16 cellular contexts compared by ENCODE assay signal in the genomic region with DNA sequence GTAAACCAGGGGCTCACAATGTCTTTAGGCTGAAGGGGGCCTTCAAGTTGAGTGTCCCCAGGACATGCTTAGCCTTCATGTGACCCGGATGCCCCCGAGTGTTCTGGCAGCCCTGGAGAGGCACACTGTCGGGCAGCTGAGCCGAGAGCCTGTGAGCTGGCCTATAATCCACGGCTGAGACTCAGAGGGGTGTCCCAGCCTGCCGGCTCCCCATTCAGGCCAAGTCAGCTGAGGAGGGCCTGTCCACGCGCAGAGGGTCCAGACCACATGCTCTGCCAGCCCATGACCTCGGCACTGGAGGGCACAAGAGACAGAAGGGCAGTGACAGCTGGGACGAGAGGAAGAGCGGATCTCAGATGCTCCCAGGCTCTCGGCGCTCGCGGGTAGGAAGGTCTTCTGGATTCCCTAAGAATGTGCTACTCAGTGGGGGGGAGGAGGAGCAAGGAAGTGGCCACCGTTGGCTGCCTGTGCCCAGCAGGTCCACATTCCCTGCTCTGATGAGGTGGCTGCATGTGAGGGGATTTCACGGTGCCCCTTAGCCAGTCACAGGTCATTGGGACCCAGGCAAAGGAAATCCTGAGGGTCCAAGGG.
DNase-seq lines count a peak whose midpoint lies in the region; ATAC-seq, FAIRE-seq and TF ChIP-seq lines count a peak whose summit lies in the region.
"Had no signal": no experiment of that assay in that cellular context is flagged by ENCODE, and none has a peak within 500 bp of the region (broad histone marks: within the 10 kb centered on the region; RNA-seq: fewer than 3 reads in every experiment).

No MANE protein-coding gene starts in this region.

- H3K27me3 ChIP-seq in H7 (ENCODE audit: control insufficient read depth, insufficient read depth, low read length), result no peaks in the 10 kb centered on the region
- H3K27me3 ChIP-seq in SJCRH30, result no peaks in the 10 kb centered on the region
- no peaks in the 10 kb centered on the region for H3K27me3 ChIP-seq in mesendoderm (ENCODE audit: insufficient read depth, low read length, poor library complexity)
- H3K27me3 ChIP-seq in small intestine (ENCODE audit: control insufficient read depth in 2 of 2, insufficient read depth in 2 of 2, low read length in 2 of 2), result no peaks in the 10 kb centered on the region
- no peaks in the 10 kb centered on the region for H3K27me3 ChIP-seq in SK-N-SH (ENCODE audit: insufficient read depth)

- no peaks in the 10 kb centered on the region for H3K9me2 ChIP-seq in SK-N-SH

- FAIRE-seq in small intestine (lab: Jason Lieb, UNC), result no peak
- FAIRE-seq: RCC 7860 had no signal

- H3K9me3 ChIP-seq in SJCRH30 (replicated peaks) (no peaks in the 10 kb centered on the region; the same call in 1 of the 2 replicates), small intestine (ENCODE audit: control insufficient read depth, low read depth) (no peaks in the 10 kb centered on the region), SK-N-SH (no peaks in the 10 kb centered on the region)

- H3K27ac ChIP-seq in SJCRH30, result no peak overlapping the region
- no peak overlapping the region for H3K27ac ChIP-seq in mesendoderm (ENCODE audit: low read depth, low read length)
- H3K27ac ChIP-seq in small intestine (ENCODE audit: low read depth in 1 of 2, low read length in 1 of 2), result peak overlapping the region; percentile 53 to 86
- H3K27ac ChIP-seq in SK-N-SH (ENCODE audit: low read depth in 2 of 2, low read length in 1 of 2), result no peak overlapping the region

- H3K23ac ChIP-seq in mesendoderm (ENCODE audit: low read length), result no peak overlapping the region

- no peak overlapping the region for H2BK120ac ChIP-seq in mesendoderm (ENCODE audit: low read depth, low read length)

- no peak for TF ChIP-seq RAD21 in SK-N-SH (IDR thresholded peaks at IDR 0.05; ENCODE audit: low read length)

- H3K36me3 ChIP-seq in H7 (replicated peaks; ENCODE audit: control insufficient read depth, insufficient read depth, low read length), result no peaks in the 10 kb centered on the region
- H3K36me3 ChIP-seq in SJCRH30, result no peaks in the 10 kb centered on the region
- H3K36me3 ChIP-seq in mesendoderm (ENCODE audit: control insufficient read depth, insufficient read depth, low read length), result no peaks in the 10 kb centered on the region
- no peaks in the 10 kb centered on the region for H3K36me3 ChIP-seq in small intestine (ENCODE audit: control insufficient read depth in 2 of 2, insufficient read depth in 2 of 2, low read length in 2 of 2)
- no peaks in the 10 kb centered on the region for H3K36me3 ChIP-seq in SK-N-SH (replicated peaks in 1 of 2; ENCODE audit: control insufficient read depth in 1 of 2, insufficient read depth in 2 of 2, low read length in 1 of 2)

- no peak overlapping the region for H2BK5ac ChIP-seq in mesendoderm (ENCODE audit: low read length)

- no peak for ATAC-seq in HG03159 (IDR thresholded peaks at IDR 0.05; ENCODE audit: unreplicated experiment)
- ATAC-seq: HCT116, SK-N-SH treated with all-trans-retinoic acid at 6 μM for 48 hours had no signal

- H3K4me1 ChIP-seq in SJCRH30 (peaks cover 3% of the 10 kb centered on the region), mesendoderm (ENCODE audit: control insufficient read depth, low read depth, low read length) (no peaks in the 10 kb centered on the region), small intestine (ENCODE audit: control insufficient read depth in 2 of 2, insufficient read depth in 1 of 2, low read depth in 1 of 2, low read length in 1 of 2) (peaks cover 0 to 5% of the 10 kb centered on the region in 2 donors), SK-N-SH (ENCODE audit: control insufficient read depth in 1 of 2, insufficient read depth in 2 of 2, low read depth in 1 of 2, low read length in 1 of 2) (peaks cover 0 to 22% of the 10 kb centered on the region in 2 experiments; a peak in 1 of 4 replicates)

- no peaks in the 10 kb centered on the region for H4K20me1 ChIP-seq in SK-N-SH (ENCODE audit: insufficient read depth)

- TF ChIP-seq CTCF in SK-N-SH (IDR thresholded peaks at IDR 0.05), result no peak

- no peak overlapping the region for H2AFZ ChIP-seq in SK-N-SH (ENCODE audit: low read depth)

- no peak overlapping the region for H3K4me3 ChIP-seq in H7 (ENCODE audit: insufficient read depth, low read depth, low read length)
- H3K4me3 ChIP-seq in SJCRH30, result no peak overlapping the region
- no peak overlapping the region for H3K4me3 ChIP-seq in mesendoderm (ENCODE audit: low read length)
- no peak overlapping the region for H3K4me3 ChIP-seq in small intestine (ENCODE audit: low read depth in 1 of 2, low read length in 2 of 2)
- no peak overlapping the region for H3K4me3 ChIP-seq in SK-N-SH (ENCODE audit: low read depth in 2 of 2, low read length in 1 of 2)

- H3K9ac ChIP-seq in mesendoderm (ENCODE audit: low read length), result no peak overlapping the region
- no peak overlapping the region for H3K9ac ChIP-seq in SK-N-SH

- H2AK5ac ChIP-seq in mesendoderm (ENCODE audit: low read length), result no peak overlapping the region

- H3K4me2 ChIP-seq in mesendoderm (ENCODE audit: low read length) (no peak overlapping the region), SK-N-SH (no peak overlapping the region)

- WGBS in mesendoderm (ENCODE audit: extremely low coverage, insufficient coverage, low lambda C conversion rate), result no CpG with 5 or more reads among the region's 17 CpGs
- 80 to 85% (median 81%) methylated on average over 17 of the region's 17 CpGs for WGBS in small intestine, 3 donors
- WGBS in SK-N-SH (ENCODE audit: low lambda C conversion rate), result 91% methylated on average over 11 of the region's 17 CpGs

- no peak overlapping the region for H4K8ac ChIP-seq in mesendoderm (ENCODE audit: low read depth, low read length)

- DNase-seq in H7 (peak; percentile 63), SJCRH30 (peak; percentile 23 to 33), mesendoderm (peak; percentile 57), small intestine (no peak), SK-N-DZ (ENCODE audit: low spot score) (no peak), SK-N-SH (no peak), NCI-H774 (lab: John Stamatoyannopoulos, UW) (no peak)
- DNase-seq: ACHN, GF-D8, NCI-H345, NCI-H526, T-helper 1 cell had no signal

- H3K79me1 ChIP-seq in mesendoderm (ENCODE audit: low read length), result no peaks in the 10 kb centered on the region

- H2BK15ac ChIP-seq in mesendoderm (replicated peaks; ENCODE audit: low read depth), result no peak overlapping the region

- TF ChIP-seq EP300 in SK-N-SH (IDR thresholded peaks at IDR 0.05; ENCODE audit: borderline replicate concordance in 1 of 2, low read depth in 1 of 2, low read length in 1 of 2), result no peak

- H3K18ac ChIP-seq in mesendoderm (ENCODE audit: low read length), result no peak overlapping the region

- H3K79me2 ChIP-seq in mesendoderm (ENCODE audit: control insufficient read depth, insufficient read depth, low read length), result no peaks in the 10 kb centered on the region
- H3K79me2 ChIP-seq in SK-N-SH (ENCODE audit: insufficient read depth), result no peaks in the 10 kb centered on the region

- no peak overlapping the region for H3K4ac ChIP-seq in mesendoderm (ENCODE audit: low read depth, low read length)

- CTCF ChIA-PET in SK-N-SH (lab: Yijun Ruan, JAX), result interaction anchor here (0.6 kb wide), 1 partner anchor 38 kb away, joined by 4 read pairs; no protein-coding TSS in a partner anchor

- POLR2A ChIA-PET in SK-N-SH (lab: Yijun Ruan, JAX), result no interaction called here

- no peaks in the 10 kb centered on the region for H3F3A ChIP-seq in SK-N-SH (replicated peaks; ENCODE audit: insufficient read depth)

- H3K56ac ChIP-seq in mesendoderm (ENCODE audit: low read length), result no peak overlapping the region

- H4K5ac ChIP-seq in mesendoderm (ENCODE audit: low read length), result no peak overlapping the region

TF ChIP-seq in SK-N-SH, 30 proteins besides CTCF, POLR2A, EP300 and RAD21:
- no peak for TF ChIP-seq FOSL2 (IDR thresholded peaks at IDR 0.05; ENCODE audit: borderline replicate concordance, low read depth)
- no peak for TF ChIP-seq RFX5 (IDR thresholded peaks at IDR 0.05; ENCODE audit: low read length)
- TF ChIP-seq POLR2AphosphoS5 (IDR thresholded peaks at IDR 0.05; ENCODE audit: low read depth, low read length), result no peak
- TF ChIP-seq RXRA (IDR thresholded peaks at IDR 0.05; ENCODE audit: borderline replicate concordance, low read depth), result no peak
- TF ChIP-seq NRF1 (IDR thresholded peaks at IDR 0.05; ENCODE audit: low read depth, low read length), result no peak
- no peak for TF ChIP-seq FOXM1 (IDR thresholded peaks at IDR 0.05; ENCODE audit: low read depth)
- TF ChIP-seq CHD2 (IDR thresholded peaks at IDR 0.05; ENCODE audit: low read length, partially characterized antibody), result no peak
- TF ChIP-seq JUND (IDR thresholded peaks at IDR 0.05), result no peak
- TF ChIP-seq, protein P1, sequence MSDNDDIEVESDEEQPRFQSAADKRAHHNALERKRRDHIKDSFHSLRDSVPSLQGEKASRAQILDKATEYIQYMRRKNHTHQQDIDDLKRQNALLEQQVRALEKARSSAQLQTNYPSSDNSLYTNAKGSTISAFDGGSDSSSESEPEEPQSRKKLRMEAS (IDR thresholded peaks at IDR 0.05; ENCODE audit: low read depth), result no peak
- TF ChIP-seq EZH2phosphoT487 (IDR thresholded peaks at IDR 0.05; ENCODE audit: borderline replicate concordance, low read depth), result no peak
- no peak for TF ChIP-seq GATA2 (CRISPR knock-in tag; IDR thresholded peaks at IDR 0.05)
- no peak for TF ChIP-seq FOXJ3 (CRISPR knock-in tag; IDR thresholded peaks at IDR 0.05)
- no peak for TF ChIP-seq GABPA (IDR thresholded peaks at IDR 0.05; ENCODE audit: low read depth)

Comparison
In these comparisons a context has a peak if more than half of its experiments do, and no peak if none do; other contexts are left out.
1. DNase-seq: peak in H7 (single experiment), SJCRH30 (2 of 2) and mesendoderm (single experiment); none in small intestine (single experiment), SK-N-DZ (single experiment), SK-N-SH (single experiment) and NCI-H774 (single experiment).
2. H3K27ac ChIP-seq: peak in small intestine (2 of 2); none in SJCRH30 (single experiment), mesendoderm (single experiment) and SK-N-SH (0 of 2).